In the genomic region with DNA sequence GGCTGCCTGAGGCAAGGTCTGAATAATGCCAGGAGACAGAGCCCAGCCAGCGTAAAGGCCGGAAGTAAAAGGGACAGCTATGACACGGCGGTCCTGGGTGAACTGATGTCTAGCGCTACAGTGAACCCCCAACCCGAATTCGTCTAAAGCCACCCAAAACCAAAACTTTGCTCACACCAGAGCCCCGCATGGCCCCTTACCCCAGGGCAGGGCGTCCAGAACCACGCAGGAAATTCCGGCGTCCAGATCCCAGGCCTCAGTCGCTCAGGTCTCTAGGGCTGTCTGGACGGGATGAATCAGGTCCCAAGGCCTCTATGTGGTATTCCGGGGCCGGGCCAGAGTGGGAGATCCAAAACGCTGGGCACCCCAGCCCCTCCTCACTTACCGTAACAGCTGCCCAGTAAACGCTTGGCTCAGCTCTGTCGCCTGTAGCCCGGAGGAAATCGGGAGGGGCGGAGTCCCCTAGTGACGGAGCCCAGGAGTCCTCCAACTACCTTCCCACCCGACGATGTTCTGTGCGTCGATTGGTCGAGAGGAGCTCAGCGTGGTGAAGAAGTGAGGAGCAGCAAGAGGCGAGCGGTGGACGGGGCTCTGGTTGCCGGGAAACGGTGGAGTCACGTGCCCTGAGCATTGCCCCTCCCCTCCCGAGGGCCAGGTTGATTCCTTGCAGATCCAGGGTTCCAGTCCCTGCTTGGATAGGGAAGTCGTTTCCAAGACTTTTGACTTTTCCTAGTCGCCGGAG, we compare ENCODE assay signal across 8 cellular contexts. TPM values are rescaled to one million over a fixed set of nuclear protein-coding genes. Genes with fewer than 3 reads are reported as not detected.
A peak's percentile ranks its signal among the peaks of the same experiment; 100 is the strongest.
DNase-seq lines count a peak whose midpoint lies in the region; ATAC-seq and TF ChIP-seq lines count a peak whose summit lies in the region.

A gene with protein sequence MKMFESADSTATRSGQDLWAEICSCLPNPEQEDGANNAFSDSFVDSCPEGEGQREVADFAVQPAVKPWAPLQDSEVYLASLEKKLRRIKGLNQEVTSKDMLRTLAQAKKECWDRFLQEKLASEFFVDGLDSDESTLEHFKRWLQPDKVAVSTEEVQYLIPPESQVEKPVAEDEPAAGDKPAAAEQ (minus strand): TSS at position 452 of the 742 bp plus-strand sequence. CDS start 2,027 bp downstream, outside the sequence.

- H3K27me3 ChIP-seq in kidney epithelial cell (ENCODE audit: control insufficient read depth, insufficient read depth, low read length): no peaks in the 10 kb centered on the region

- H3K9me3 Mint-ChIP-seq in activated CD4-positive, alpha-beta T cell treated with anti-CD3 and anti-CD28 coated beads for 36 hours (ENCODE audit: low read depth): no peaks in the 10 kb centered on the region

- intact Hi-C loops in activated CD4-positive, alpha-beta T cell treated with anti-CD3 and anti-CD28 coated beads for 36 hours (cut with DNase I, micrococcal nuclease): loop anchor here (1.0 to 10.0 kb wide), 11 partner anchors 29 to 782 kb away; partner anchors contain the start of genes BAHD1 (in 1 of the 2), DNAJC17 (in 1 of the 2), EIF2AK4 (in 1 of the 2) and FSIP1 (in 1 of the 2)

- H3K27me3 Mint-ChIP-seq in activated CD4-positive, alpha-beta T cell treated with anti-CD3 and anti-CD28 coated beads for 36 hours: no peaks in the 10 kb centered on the region

- no peaks in the 10 kb centered on the region for H3K36me3 ChIP-seq in kidney epithelial cell (ENCODE audit: control insufficient read depth, insufficient read depth, low read length)

- ATAC-seq in HG03442 (IDR thresholded peaks at IDR 0.05; ENCODE audit: unreplicated experiment): peak; percentile 92
- peak; percentile 97 for ATAC-seq in activated CD4-positive, alpha-beta T cell treated with anti-CD3 and anti-CD28 coated beads for 36 hours

- peaks cover 44% of the 10 kb centered on the region for H3K4me1 Mint-ChIP-seq in activated CD4-positive, alpha-beta T cell treated with anti-CD3 and anti-CD28 coated beads for 36 hours

- TF ChIP-seq CTCF in choroid plexus epithelial cell (conservative IDR thresholded peaks at IDR 0.05; ENCODE audit: low read depth, low read length): no peak
- no peak for TF ChIP-seq CTCF in kidney epithelial cell (IDR thresholded peaks at IDR 0.05; ENCODE audit: insufficient read depth, low read length, poor library complexity, severe bottlenecking)

- DNase-seq in Ammon's horn (ENCODE audit: low spot score): peak; percentile 100
- peak; percentile 96 for DNase-seq in GM19238 (ENCODE audit: insufficient read length, low spot score)
- DNase-seq in NCI-H524 (lab: John Stamatoyannopoulos, UW): peak; percentile 99 to 100
- peak; percentile 97 for DNase-seq in activated CD4-positive, alpha-beta T cell treated with anti-CD3 and anti-CD28 coated beads for 36 hours
- peak; percentile 99 for DNase-seq in choroid plexus epithelial cell (ENCODE audit: low read depth)
- peak; percentile 98 for DNase-seq in kidney epithelial cell (ENCODE audit: low read depth)
- peak; percentile 94 to 95 for DNase-seq in stimulated activated CD4-positive, alpha-beta T cell treated with anti-CD3 and anti-CD28 coated beads, Interleukin-15, amount 100 ng/mL, for 48 hours (ENCODE audit: low read depth in 2 of 2)

- POLR2A ChIA-PET in activated CD4-positive, alpha-beta T cell treated with anti-CD3 and anti-CD28 coated beads for 36 hours (lab: Charles Lee): interaction anchor here (0.5 to 0.9 kb wide), 5 partner anchors 12 to 329 kb away, joined by 3 to 4 read pairs (median 3); partner anchors contain the start of genes DNAJC17, VPS18 and ZFYVE19

- peak within 1 kb of the TSS; percentile 93 for H3K27ac Mint-ChIP-seq in activated CD4-positive, alpha-beta T cell treated with anti-CD3 and anti-CD28 coated beads for 36 hours

- peak within 1 kb of the TSS; percentile 96 for H3K4me3 Mint-ChIP-seq in activated CD4-positive, alpha-beta T cell treated with anti-CD3 and anti-CD28 coated beads for 36 hours

- H3K36me3 Mint-ChIP-seq in activated CD4-positive, alpha-beta T cell treated with anti-CD3 and anti-CD28 coated beads for 36 hours (ENCODE audit: low read depth): peaks cover 15% of the 10 kb centered on the region

- peak within 1 kb of the TSS; percentile 92 for H3K4me3 ChIP-seq in choroid plexus epithelial cell (ENCODE audit: low read depth, low read length)
- peak within 1 kb of the TSS; percentile 92 for H3K4me3 ChIP-seq in kidney epithelial cell (ENCODE audit: low read depth, low read length)

- CTCF ChIA-PET in activated CD4-positive, alpha-beta T cell treated with anti-CD3 and anti-CD28 coated beads for 36 hours (lab: Charles Lee): interaction anchor here (0.5 to 3.0 kb wide), 11 partner anchors 8 to 293 kb away, joined by 3 to 13 read pairs (median 3); no protein-coding TSS in a partner anchor

RNA-seq across cellular contexts. Expression of the gene that starts here (rescaled TPM):
- total RNA-seq in activated CD4-positive, alpha-beta T cell treated with anti-CD3 and anti-CD28 coated beads for 36 hours: 10 to 100 TPM; 14.2 to 24.5 TPM
- 23.5 and 39.0 TPM in 2 replicates for total RNA-seq in kidney epithelial cell

Comparison
In these comparisons a context has a peak if more than half of its experiments do, and no peak if none do; other contexts are left out.
1. Peak in every context shown above with its lines: DNase-seq, ATAC-seq and H3K4me3 ChIP-seq.